In genomic region chr1:93708734-93709481, GRCh38 we compare ENCODE assay signal across 8 cellular contexts. TPM values are rescaled to one million over a fixed set of nuclear protein-coding genes. Genes with fewer than 3 reads are reported as not detected.
DNase-seq lines count a peak whose midpoint lies in the region; ATAC-seq and TF ChIP-seq lines count a peak whose summit lies in the region.

No MANE protein-coding gene starts in this region.

- no peak overlapping the region for H3K27ac Mint-ChIP-seq in activated CD4-positive, alpha-beta memory T cell treated with anti-CD3 and anti-CD28 coated beads for 36 hours

- H4K91ac ChIP-seq in IMR-90 (ENCODE audit: insufficient read depth, low read depth, low read length): no peak overlapping the region

- intact Hi-C loops in IMR-90 (cut with micrococcal nuclease): no loop called here
- intact Hi-C loops in activated CD4-positive, alpha-beta memory T cell treated with anti-CD3 and anti-CD28 coated beads for 36 hours (cut with micrococcal nuclease): loop anchor here (1.0 to 2.0 kb wide), 5 partner anchors 16 to 106 kb away; partner anchors contain the start of gene BCAR3
- intact Hi-C loops in mucosa of descending colon (cut with DNase I, micrococcal nuclease): no loop called here

- peaks cover 6% of the 10 kb centered on the region for H3K4me1 ChIP-seq in IMR-90 (ENCODE audit: control insufficient read depth, insufficient read depth, low read length)
- H3K4me1 ChIP-seq in mucosa of descending colon (ENCODE audit: low read depth): no peaks in the 10 kb centered on the region

- H3K4me3 Mint-ChIP-seq in activated CD4-positive, alpha-beta memory T cell treated with anti-CD3 and anti-CD28 coated beads for 36 hours: no peak overlapping the region

- peaks cover 40% of the 10 kb centered on the region for H3K4me1 Mint-ChIP-seq in activated CD4-positive, alpha-beta memory T cell treated with anti-CD3 and anti-CD28 coated beads for 36 hours (ENCODE audit: low read depth)

- H3K18ac ChIP-seq in IMR-90 (ENCODE audit: low read depth, low read length): no peak overlapping the region

- peak overlapping the region; percentile 22; the same call in 1 of the 2 replicates for H2BK20ac ChIP-seq in IMR-90 (ENCODE audit: low read depth, low read length)

- no peak overlapping the region for H3K4ac ChIP-seq in IMR-90 (ENCODE audit: low read depth, low read length)

- no peak for TF ChIP-seq RAD21 in IMR-90 (IDR thresholded peaks at IDR 0.05; ENCODE audit: low read length)

- H3K27me3 ChIP-seq in IMR-90 (ENCODE audit: control insufficient read depth, insufficient read depth, low read length): no peaks in the 10 kb centered on the region

- no peak for TF ChIP-seq CTCF in IMR-90 (conservative IDR thresholded peaks at IDR 0.05; ENCODE audit: low read depth, low read length)
- no peak for TF ChIP-seq CTCF in mucosa of descending colon (IDR thresholded peaks at IDR 0.05)

- H3K36me3 Mint-ChIP-seq in activated CD4-positive, alpha-beta memory T cell treated with anti-CD3 and anti-CD28 coated beads for 36 hours: no peaks in the 10 kb centered on the region

- H2BK120ac ChIP-seq in IMR-90 (ENCODE audit: low read depth, low read length): peak overlapping the region; percentile 9; the same call in 1 of the 2 replicates

- H4K5ac ChIP-seq in IMR-90 (ENCODE audit: low read depth, low read length): no peak overlapping the region

- H3K9me3 Mint-ChIP-seq in activated CD4-positive, alpha-beta memory T cell treated with anti-CD3 and anti-CD28 coated beads for 36 hours: no peaks in the 10 kb centered on the region

- H2BK15ac ChIP-seq in IMR-90 (ENCODE audit: low read depth, low read length): peak overlapping the region; percentile 41; the same call in 2 of the 3 replicates

- H3K4me3 ChIP-seq in IMR-90 (ENCODE audit: insufficient read depth, low read depth, low read length) (no peak overlapping the region), mucosa of descending colon (no peak overlapping the region)

- peak overlapping the region in 1 of 2 experiments; percentile 4; a peak in 1 of 4 replicates for H4K8ac ChIP-seq in IMR-90 (ENCODE audit: low read depth in 2 of 2, low read length in 2 of 2)

- H3K56ac ChIP-seq in IMR-90 (ENCODE audit: extremely low read depth, insufficient read depth, low read length): no peak overlapping the region

- H3K27ac ChIP-seq in IMR-90 (ENCODE audit: insufficient read depth, low read length): no peak overlapping the region

- CTCF ChIA-PET in IMR-90 (lab: Yijun Ruan, JAX): no interaction called here
- CTCF ChIA-PET in activated CD4-positive, alpha-beta memory T cell treated with anti-CD3 and anti-CD28 coated beads for 36 hours (lab: Charles Lee): interaction anchor here (1.1 kb wide), 1 partner anchor 105 kb away, joined by 3 read pairs; no protein-coding TSS in a partner anchor

- in situ Hi-C loops in IMR-90 (cut with MboI; ENCODE audit: low sequenced_read_pairs): no loop called here

- H3K79me1 ChIP-seq in IMR-90 (ENCODE audit: low read depth in 1 of 2, low read length in 2 of 2): no peaks in the 10 kb centered on the region

- TF ChIP-seq POLR2A in IMR-90 (IDR thresholded peaks at IDR 0.05; ENCODE audit: low read depth, low read length): no peak

- H3K14ac ChIP-seq in IMR-90 (replicated peaks; ENCODE audit: low read depth, low read length): 0 out of 2 replicates have a peak overlapping the region, but pooled peaks have one; percentile 10

- H3K36me3 ChIP-seq in IMR-90 (ENCODE audit: control insufficient read depth, insufficient read depth, low read length) (no peaks in the 10 kb centered on the region), mucosa of descending colon (ENCODE audit: low read depth) (no peaks in the 10 kb centered on the region)

- H4K20me1 ChIP-seq in IMR-90 (ENCODE audit: insufficient read depth, low read length): no peaks in the 10 kb centered on the region

- H3K4me2 ChIP-seq in IMR-90 (ENCODE audit: low read depth, low read length): no peak overlapping the region

- no peak overlapping the region for H3K9ac ChIP-seq in IMR-90 (ENCODE audit: low read depth, low read length)

- H3K27me3 Mint-ChIP-seq in activated CD4-positive, alpha-beta memory T cell treated with anti-CD3 and anti-CD28 coated beads for 36 hours: peaks cover 14% of the 10 kb centered on the region

- peak overlapping the region; percentile 40 for H2AK5ac ChIP-seq in IMR-90 (ENCODE audit: low read depth, low read length)

- H3K9me3 ChIP-seq in IMR-90 (ENCODE audit: control insufficient read depth, insufficient read depth, low read length) (no peaks in the 10 kb centered on the region), mucosa of descending colon (no peaks in the 10 kb centered on the region)

- peak overlapping the region; percentile 52; the same call in 1 of the 2 replicates for H3K23ac ChIP-seq in IMR-90 (ENCODE audit: low read depth, low read length)

- no peak overlapping the region for H2BK5ac ChIP-seq in IMR-90 (ENCODE audit: low read depth, low read length, poor library complexity, severe bottlenecking)

- POLR2A ChIA-PET in IMR-90 (lab: Charles Lee; ENCODE audit: unreplicated experiment): no interaction called here
- POLR2A ChIA-PET in activated CD4-positive, alpha-beta memory T cell treated with anti-CD3 and anti-CD28 coated beads for 36 hours (lab: Charles Lee): interaction anchor here (0.6 kb wide), 1 partner anchor 13 kb away, joined by 3 read pairs; no protein-coding TSS in a partner anchor

- peak overlapping the region; percentile 74 for H2AFZ ChIP-seq in IMR-90 (replicated peaks; ENCODE audit: low read length, poor library complexity)

- no TSS peak for BruUV-seq in IMR-90 (replicated peaks; lab: Mats Ljungman, UMichigan)

- peak overlapping the region; percentile 12 for H2AK9ac ChIP-seq in IMR-90 (replicated peaks; ENCODE audit: low read depth, low read length, poor library complexity)

- no peaks in the 10 kb centered on the region; the same call in 1 of the 2 replicates for H3K9me1 ChIP-seq in IMR-90 (ENCODE audit: insufficient read depth, low read length)

- DNase-seq in EH (ENCODE audit: low read depth) (peak; percentile 27), IMR-90 (peak; percentile 33), mucosa of descending colon (no peak), OCI-M2 (lab: John Stamatoyannopoulos, UW; ENCODE audit: unreplicated experiment) (no peak), HuH-7 (ENCODE audit: low spot score) (no peak), HuH-7.5 (ENCODE audit: low spot score) (no peak), HT-29 (ENCODE audit: low spot score) (no peak)
- peak; percentile 31 for DNase-seq in activated CD4-positive, alpha-beta memory T cell treated with anti-CD3 and anti-CD28 coated beads for 36 hours

- ATAC-seq in IMR-90 (ENCODE audit: low read depth) (peak; percentile 63), mucosa of descending colon (peak; percentile 24)

- WGBS in IMR-90 (ENCODE audit: extremely low coverage in 2 of 2, insufficient read length in 1 of 2), 2 experiments: 0% methylated on average over 1 of the region's 9 CpGs; no CpG with 5 or more reads in 1 of the 2 experiments

- dilution Hi-C loops in IMR-90 (cut with HindIII; ENCODE audit: low sequenced_read_pairs, unreplicated experiment): no loop called here

TF ChIP-seq in IMR-90, 13 proteins besides CTCF, POLR2A, EP300 and RAD21:
- TF ChIP-seq NFE2L2 (IDR thresholded peaks at IDR 0.05; ENCODE audit: low read depth, low read length): no peak
- no peak for TF ChIP-seq MXI1 (IDR thresholded peaks at IDR 0.05; ENCODE audit: borderline replicate concordance, low read depth, low read length)
- no peak for TF ChIP-seq MAFK (IDR thresholded peaks at IDR 0.05; ENCODE audit: low read depth, low read length)
- TF ChIP-seq FOS (IDR thresholded peaks at IDR 0.05; ENCODE audit: low read depth, low read length): no peak
- no peak for TF ChIP-seq MAZ (IDR thresholded peaks at IDR 0.05; ENCODE audit: borderline replicate concordance, low read depth, low read length)
- no peak for TF ChIP-seq RFX5 (IDR thresholded peaks at IDR 0.05; ENCODE audit: low read depth, low read length)
- no peak for TF ChIP-seq CHD1 (IDR thresholded peaks at IDR 0.05; ENCODE audit: low read depth, low read length)

RNA-seq across cellular contexts. Expression of gene BCAR3, which starts 27.3 kb away (rescaled TPM):
- 46.4 TPM in 2 replicates for total RNA-seq in IMR-90 (2012; rRNA removed)
- 41.4 and 47.9 TPM in 2 replicates for polyA plus RNA-seq in IMR-90 (2012; rRNA removed)
- polyA plus RNA-seq in IMR-90 (2012; cell fraction: cytosol; rRNA removed): 28.9 and 33.4 TPM in 2 replicates
- 41.5 and 54.4 TPM in 2 replicates for polyA plus RNA-seq in IMR-90 (2012; cell fraction: nucleus; rRNA removed; ENCODE audit: low replicate concordance)
- under 1 TPM; 0.74 to 0.82 TPM for total RNA-seq in activated CD4-positive, alpha-beta memory T cell treated with anti-CD3 and anti-CD28 coated beads for 36 hours
- total RNA-seq in mucosa of descending colon: 10 to 100 TPM; 37.2 to 73.7 (median 54.3) TPM
- 48.5 and 49.4 TPM in 2 replicates for total RNA-seq in HT-29 (2014; rRNA removed; shearing (Covaris generic))

Comparison
In these comparisons a context has a peak if more than half of its experiments do, and no peak if none do; other contexts are left out.
1. DNase-seq: peak in EH (single experiment), IMR-90 (single experiment) and activated CD4-positive, alpha-beta memory T cell treated with anti-CD3 and anti-CD28 coated beads for 36 hours (single experiment); none in mucosa of descending colon (0 of 3), OCI-M2 (single experiment), HuH-7 (single experiment), HuH-7.5 (single experiment) and HT-29 (single experiment).
2. RNA of gene BCAR3, which starts 27.3 kb away (total RNA-seq): 37.2 to 73.7 TPM in mucosa of descending colon, 48.5 to 49.4 TPM in HT-29 and 46.4 TPM in IMR-90; 0.74 to 0.82 TPM in activated CD4-positive, alpha-beta memory T cell treated with anti-CD3 and anti-CD28 coated beads for 36 hours; every median in the first group is over 10 times any median in the second.